ENCODE assay signal across 10 cellular contexts in the genomic region with DNA sequence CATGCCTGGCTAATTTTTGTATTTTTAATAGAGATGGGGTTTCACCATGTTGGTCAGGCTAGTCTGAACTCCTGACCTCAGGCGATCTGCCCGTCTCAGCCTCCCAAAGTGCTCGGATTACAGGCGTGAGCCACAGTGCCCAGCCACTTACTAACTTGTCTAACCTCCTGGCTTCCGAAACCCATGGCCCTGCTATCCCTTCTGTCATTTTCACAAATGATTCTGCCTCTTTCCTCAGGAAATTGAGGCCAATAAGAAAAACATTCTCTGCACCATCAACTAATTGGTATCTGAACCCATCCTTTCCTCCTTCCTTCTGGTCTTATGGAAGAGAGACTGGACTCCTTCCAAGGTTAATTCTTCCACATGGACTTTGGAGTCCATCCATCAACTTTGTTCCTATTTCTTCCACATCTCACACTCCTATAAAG. TPM values are rescaled to one million over a fixed set of nuclear protein-coding genes. Genes with fewer than 3 reads are reported as not detected.
DNase-seq lines count a peak whose midpoint lies in the region; ATAC-seq and TF ChIP-seq lines count a peak whose summit lies in the region.
"Had no signal": no experiment of that assay in that cellular context is flagged by ENCODE, and none has a peak within 500 bp of the region (broad histone marks: within the 10 kb centered on the region; RNA-seq: fewer than 3 reads in every experiment).

No MANE protein-coding gene starts in this region.

- peaks cover 12% of the 10 kb centered on the region for H3K4me1 Mint-ChIP-seq in activated T-cell treated with anti-CD3 and anti-CD28 coated beads, Interleukin-2, amount 50 U/mL, for 72 hours (ENCODE audit: low read depth)

- peaks cover 16% of the 10 kb centered on the region for H3F3A ChIP-seq in GM23248 (ENCODE audit: insufficient read depth)

- peaks cover 0 to 2% of the 10 kb centered on the region in 2 donors for H3K36me3 Mint-ChIP-seq in activated T-cell treated with anti-CD3 and anti-CD28 coated beads, Interleukin-2, amount 50 U/mL, for 72 hours (ENCODE audit: insufficient read depth in 2 of 2)
- H3K36me3 Mint-ChIP-seq: natural killer cell treated with Interleukin-12 subunit alpha and Interleukin-12 subunit beta and Interleukin-15 and Interleukin-18, amount 100 ng/mL, for 72 hours had no signal

- H3K27me3 ChIP-seq in GM23248 (replicated peaks; ENCODE audit: insufficient read depth) (no peaks in the 10 kb centered on the region), stomach smooth muscle (ENCODE audit: control insufficient read depth in 1 of 2, insufficient read depth in 2 of 2, low read length in 2 of 2) (no peaks in the 10 kb centered on the region)

- peak overlapping the region; percentile 83 for H3K27ac ChIP-seq in GM23248
- peak overlapping the region; percentile 90 for H3K27ac ChIP-seq in stomach smooth muscle (ENCODE audit: low read length)

- no peak for ATAC-seq in activated T-cell treated with anti-CD3 and anti-CD28 coated beads, Interleukin-2, amount 50 U/mL, for 72 hours (replicated peaks in 1 of 2)
- no peak for ATAC-seq in GM19452 (IDR thresholded peaks at IDR 0.05; ENCODE audit: unreplicated experiment)
- ATAC-seq: natural killer cell treated with Interleukin-12 subunit alpha and Interleukin-12 subunit beta and Interleukin-15 and Interleukin-18, amount 100 ng/mL, for 72 hours had no signal

- H3K36me3 ChIP-seq in GM23248 (ENCODE audit: low read depth): no peaks in the 10 kb centered on the region
- no peaks in the 10 kb centered on the region for H3K36me3 ChIP-seq in stomach smooth muscle (ENCODE audit: control insufficient read depth in 2 of 2, insufficient read depth in 2 of 2, low read length in 2 of 2)

- H3K4me2 ChIP-seq in GM23248 (ENCODE audit: unreplicated experiment): peak overlapping the region; percentile 73

- peaks cover 19% of the 10 kb centered on the region for H3K27me3 Mint-ChIP-seq in activated T-cell treated with anti-CD3 and anti-CD28 coated beads, Interleukin-2, amount 50 U/mL, for 72 hours (ENCODE audit: low read depth)

- DNase-seq in GM23248 (peak; percentile 47), astrocyte of the hippocampus (ENCODE audit: low read depth, low spot score) (peak; percentile 58), islet precursor cell (peak; percentile 56), UCSD-AML1 (lab: John Stamatoyannopoulos, UW; ENCODE audit: unreplicated experiment) (no peak), GM20000 (ENCODE audit: low spot score) (no peak)
- no peak for DNase-seq in activated T-cell treated with anti-CD3 and anti-CD28 coated beads, Interleukin-2, amount 50 U/mL, for 72 hours
- DNase-seq: NCI-H187 had no signal

- H4K20me1 ChIP-seq in GM23248 (ENCODE audit: insufficient read depth): no peaks in the 10 kb centered on the region

- H3K9me2 ChIP-seq in GM23248 (ENCODE audit: insufficient read depth): no peaks in the 10 kb centered on the region

- H3K9ac ChIP-seq in GM23248 (peak overlapping the region; percentile 56), stomach smooth muscle (ENCODE audit: low read length in 2 of 2) (peak overlapping the region in 1 of 2 donors; percentile 3)

- H3K4me1 ChIP-seq in GM23248 (ENCODE audit: insufficient read depth) (peaks cover 20% of the 10 kb centered on the region), stomach smooth muscle (ENCODE audit: control insufficient read depth, insufficient read depth, low read length) (peaks cover 12% of the 10 kb centered on the region)

- H3K4me3 Mint-ChIP-seq in activated T-cell treated with anti-CD3 and anti-CD28 coated beads, Interleukin-2, amount 50 U/mL, for 72 hours: no peak overlapping the region
- H3K4me3 Mint-ChIP-seq: natural killer cell treated with Interleukin-12 subunit alpha and Interleukin-12 subunit beta and Interleukin-15 and Interleukin-18, amount 100 ng/mL, for 72 hours had no signal

- peak overlapping the region; percentile 76 for H2AFZ ChIP-seq in GM23248

- peaks cover 0 to 2% of the 10 kb centered on the region in 2 donors for H3K9me3 Mint-ChIP-seq in activated T-cell treated with anti-CD3 and anti-CD28 coated beads, Interleukin-2, amount 50 U/mL, for 72 hours
- H3K9me3 Mint-ChIP-seq: natural killer cell treated with Interleukin-12 subunit alpha and Interleukin-12 subunit beta and Interleukin-15 and Interleukin-18, amount 100 ng/mL, for 72 hours had no signal

- H3K4me3 ChIP-seq in GM23248 (peak overlapping the region; percentile 57), stomach smooth muscle (ENCODE audit: low read length in 2 of 2) (no peak overlapping the region)

- H3K9me3 ChIP-seq in GM23248 (ENCODE audit: low read depth): no peaks in the 10 kb centered on the region
- H3K9me3 ChIP-seq in stomach smooth muscle (ENCODE audit: control insufficient read depth in 2 of 2, low read length in 2 of 2): no peaks in the 10 kb centered on the region

- no peaks in the 10 kb centered on the region for H3K79me2 ChIP-seq in GM23248 (ENCODE audit: insufficient read depth)

- H3K27ac Mint-ChIP-seq in activated T-cell treated with anti-CD3 and anti-CD28 coated beads, Interleukin-2, amount 50 U/mL, for 72 hours: no peak overlapping the region
- H3K27ac Mint-ChIP-seq: natural killer cell treated with Interleukin-12 subunit alpha and Interleukin-12 subunit beta and Interleukin-15 and Interleukin-18, amount 100 ng/mL, for 72 hours had no signal

- in situ Hi-C loops in GM23248 (cut with MboI): no loop called here

- 3 to 4% methylated on average over 5 of the region's 5 CpGs for WGBS in GM23248 (ENCODE audit: low coverage in 1 of 2, low lambda C conversion rate in 2 of 2, missing lambda C conversion rate in 2 of 2), 2 experiments

- TF ChIP-seq CTCF in GM20000 (IDR thresholded peaks at IDR 0.05; ENCODE audit: extremely low read depth, missing control alignments): no peak

RNA-seq across cellular contexts. Expression of a gene that starts 27.9 kb away (rescaled TPM):
- total RNA-seq in GM23248 (2014; rRNA removed; shearing (Covaris generic)): 13.1 and 18.1 TPM in 2 replicates
- polyA plus RNA-seq in GM23248 (2016; fragmentation: Nextera tagmentation; extraction: Ambion mirVana): 12.5 and 14.2 TPM in 2 replicates
- 10 to 100 TPM; 37.4 to 39.7 TPM for total RNA-seq in activated T-cell treated with anti-CD3 and anti-CD28 coated beads, Interleukin-2, amount 50 U/mL, for 72 hours

Comparison
In these comparisons a context has a peak if more than half of its experiments do, and no peak if none do; other contexts are left out.
1. DNase-seq: peak in GM23248 (single experiment), astrocyte of the hippocampus (single experiment) and islet precursor cell (single experiment); none in UCSD-AML1 (single experiment), activated T-cell treated with anti-CD3 and anti-CD28 coated beads, Interleukin-2, amount 50 U/mL, for 72 hours (0 of 2) and GM20000 (single experiment).